In genomic region chr3:125971997-125972944, GRCh38 we compare ENCODE assay signal across 1 cellular context.
TF ChIP-seq lines count a peak whose summit lies in the region.

No MANE protein-coding gene starts in this region.

TF ChIP-seq in HepG2, 621 proteins besides CTCF, POLR2A, EP300 and RAD21:
- TF ChIP-seq STAG1 (CRISPR knock-in tag; IDR thresholded peaks at IDR 0.05), result peak; percentile 61
- TF ChIP-seq SMC3 (IDR thresholded peaks at IDR 0.05; ENCODE audit: low read length), result peak; percentile 25; the same call in 1 of the 2 replicates
- 0 out of 2 replicates have a peak, but pooled peaks have one; percentile 32 for TF ChIP-seq KDM2A (CRISPR knock-in tag; IDR thresholded peaks at IDR 0.05; ENCODE audit: borderline replicate concordance, low read depth)
